1 cellular context compared by ENCODE assay signal in genomic region chr19:9370747-9371619, GRCh38.
TF ChIP-seq lines count a peak whose summit lies in the region.

No MANE protein-coding gene starts in this region.

TF ChIP-seq in K562, 482 proteins besides CTCF, POLR2A, EP300 and RAD21 (continued from another document):
- TF ChIP-seq IRF9 (tag; IDR thresholded peaks at IDR 0.05) (peak; percentile 59; the same call in 1 of the 2 replicates), MAFF (IDR thresholded peaks at IDR 0.05; ENCODE audit: low read length) (peak; percentile 40; the same call in 1 of the 2 replicates), HNRNPL (IDR thresholded peaks at IDR 0.05; ENCODE audit: low read depth, low read length) (no peak), ZKSCAN1 (IDR thresholded peaks at IDR 0.05; ENCODE audit: low read depth, low read length) (no peak), CEBPG (CRISPR knock-in tag; IDR thresholded peaks at IDR 0.05) (peak; percentile 89), CEBPG (tag; conservative IDR thresholded peaks at IDR 0.05 in 1 of 2, IDR thresholded peaks at IDR 0.05 in 1 of 2) (peak in 1 of 2 experiments; percentile 97; a peak in 2 of 4 replicates), TRIM24 (IDR thresholded peaks at IDR 0.05) (peak; percentile 82 to 85; a peak in 2 of 4 replicates), MAFG (tag; conservative IDR thresholded peaks at IDR 0.05) (peak; percentile 71), ZSCAN32 (CRISPR knock-in tag; IDR thresholded peaks at IDR 0.05) (peak; percentile 62; the same call in 1 of the 2 replicates), ZNF23 (CRISPR knock-in tag; IDR thresholded peaks at IDR 0.05) (no peak), ZNF140 (CRISPR knock-in tag; IDR thresholded peaks at IDR 0.05) (no peak), EWSR1 (IDR thresholded peaks at IDR 0.05; ENCODE audit: borderline replicate concordance, low read depth, partially characterized antibody) (no peak), C11orf30 (IDR thresholded peaks at IDR 0.05; ENCODE audit: low read depth) (peak; percentile 84), CC2D1A (IDR thresholded peaks at IDR 0.05) (no peak), GATAD2A (IDR thresholded peaks at IDR 0.05) (no peak), ATF3 (IDR thresholded peaks at IDR 0.05) (peak; percentile 83), ATF3 (CRISPR knock-in tag; conservative IDR thresholded peaks at IDR 0.05) (no peak), IFI16 (CRISPR knock-in tag; IDR thresholded peaks at IDR 0.05) (no peak), YBX1 (IDR thresholded peaks at IDR 0.05) (no peak), ARID3B (CRISPR knock-in tag; IDR thresholded peaks at IDR 0.05; ENCODE audit: borderline replicate concordance) (no peak), MGA (IDR thresholded peaks at IDR 0.05) (peak; percentile 67), JUND (IDR thresholded peaks at IDR 0.05; ENCODE audit: borderline replicate concordance, low read depth, low read length) (peak; percentile 56; the same call in 1 of the 2 replicates), JUND (tag; IDR thresholded peaks at IDR 0.05; ENCODE audit: borderline replicate concordance, low read depth, low read length) (no peak), L3MBTL2 (IDR thresholded peaks at IDR 0.05) (peak; percentile 91), NR2C1 (IDR thresholded peaks at IDR 0.05) (no peak), NR2C1 (tag; IDR thresholded peaks at IDR 0.05) (0 out of 2 replicates have a peak, but pooled peaks have one; percentile 10), ZNF589 (CRISPR knock-in tag; IDR thresholded peaks at IDR 0.05; ENCODE audit: low read depth) (peak; percentile 93), MYC (IDR thresholded peaks at IDR 0.05; ENCODE audit: low read depth, low read length) (no peak), MYC (CRISPR knock-in tag; IDR thresholded peaks at IDR 0.05; ENCODE audit: borderline replicate concordance, low read depth) (0 out of 2 replicates have a peak, but pooled peaks have one; percentile 18), EP400 (IDR thresholded peaks at IDR 0.05) (peak; percentile 38; the same call in 1 of the 2 replicates), TSHZ1 (CRISPR knock-in tag; IDR thresholded peaks at IDR 0.05) (no peak), CBX1 (IDR thresholded peaks at IDR 0.05; ENCODE audit: low read depth) (no peak), SOX6 (IDR thresholded peaks at IDR 0.05) (peak; percentile 75; the same call in 1 of the 2 replicates), ZNF316 (IDR thresholded peaks at IDR 0.05) (peak; percentile 91), TCFL5 (CRISPR knock-in tag; conservative IDR thresholded peaks at IDR 0.05) (no peak), ZMIZ1 (IDR thresholded peaks at IDR 0.05; ENCODE audit: low read depth in 2 of 2, low read length in 2 of 2) (no peak)
